In the genomic region with DNA sequence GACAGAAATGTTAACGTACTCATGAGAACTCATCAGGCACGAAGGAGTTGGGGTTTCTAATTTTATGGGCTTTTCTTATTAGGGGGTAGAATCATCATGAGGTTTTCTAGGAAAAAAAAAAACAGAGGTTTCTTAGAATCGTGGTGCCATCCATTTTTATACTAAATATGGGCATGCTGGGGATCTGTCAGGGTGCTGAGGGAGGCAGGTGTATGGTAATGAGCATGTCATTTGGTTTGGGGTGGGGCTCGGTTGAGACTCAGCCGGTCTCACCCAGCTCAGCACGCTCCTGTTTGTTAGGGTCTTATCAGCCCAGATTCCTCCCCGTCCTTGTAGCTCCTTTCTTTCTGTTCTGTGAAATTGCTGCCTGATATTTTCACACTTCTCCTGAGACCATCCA, we compare ENCODE assay signal across 14 cellular contexts.
"Had no signal": no experiment of that assay in that cellular context is flagged by ENCODE, and none has a peak within 500 bp of the region (broad histone marks: within the 10 kb centered on the region; RNA-seq: fewer than 3 reads in every experiment).

No MANE protein-coding gene starts in this region.

- DNase-seq: activated B cell treated with CpG ODN at 0.5 μM for 24 hours; activated CD4-positive, alpha-beta T cell treated with anti-CD3 and anti-CD28 coated beads, Interleukin-2, amount 50 U/mL, for 1 hour; activated CD8-positive, alpha-beta memory T cell treated with anti-CD3 and anti-CD28 coated beads, Interleukin-2, amount 10 ng/mL, durations not matched to agents 7 days and 5 days; activated effector memory CD4-positive, alpha-beta T cell treated with anti-CD3 and anti-CD28 coated beads, Interleukin-2, amount 50 U/mL, for 16 hours; activated T-cell treated with anti-CD3 and anti-CD28 coated beads, Interleukin-2, amount 50 U/mL, for 1 hour; dermis blood vessel endothelial cell; head of caudate nucleus; kidney glomerular epithelial cell; mesenchymal stem cell; occipital lobe; SW 1271 had no signal

- H3K4me1 Mint-ChIP-seq: activated B cell treated with CpG ODN at 0.5 μM for 24 hours, nephron had no signal

- H3K4me3 Mint-ChIP-seq: activated B cell treated with CpG ODN at 0.5 μM for 24 hours; activated CD8-positive, alpha-beta memory T cell treated with anti-CD3 and anti-CD28 coated beads, Interleukin-2, amount 10 ng/mL, durations not matched to agents 7 days and 5 days; nephron; T-helper 2 cell treated with Interferon-gamma antibody and Interleukin-4, amounts not matched to agents 5 μg/mL and 100 μg/mL, for 36 hours had no signal

- H3K9me3 Mint-ChIP-seq: activated B cell treated with CpG ODN at 0.5 μM for 24 hours; nephron; T-helper 2 cell treated with Interferon-gamma antibody and Interleukin-4, amounts not matched to agents 5 μg/mL and 100 μg/mL, for 36 hours had no signal

- ATAC-seq: activated CD8-positive, alpha-beta memory T cell treated with anti-CD3 and anti-CD28 coated beads, Interleukin-2, amount 10 ng/mL, durations not matched to agents 7 days and 5 days had no signal

- H3K36me3 Mint-ChIP-seq: activated CD8-positive, alpha-beta memory T cell treated with anti-CD3 and anti-CD28 coated beads, Interleukin-2, amount 10 ng/mL, durations not matched to agents 7 days and 5 days had no signal

- H3K27me3 Mint-ChIP-seq: activated B cell treated with CpG ODN at 0.5 μM for 24 hours; activated CD8-positive, alpha-beta memory T cell treated with anti-CD3 and anti-CD28 coated beads, Interleukin-2, amount 10 ng/mL, durations not matched to agents 7 days and 5 days had no signal

- H3K27ac Mint-ChIP-seq: activated B cell treated with CpG ODN at 0.5 μM for 24 hours; activated CD8-positive, alpha-beta memory T cell treated with anti-CD3 and anti-CD28 coated beads, Interleukin-2, amount 10 ng/mL, durations not matched to agents 7 days and 5 days; nephron; progenitor cell of endocrine pancreas; T-helper 2 cell treated with Interferon-gamma antibody and Interleukin-4, amounts not matched to agents 5 μg/mL and 100 μg/mL, for 36 hours had no signal
